Comparison of ENCODE assay signal across 1 cellular context in the genomic region with DNA sequence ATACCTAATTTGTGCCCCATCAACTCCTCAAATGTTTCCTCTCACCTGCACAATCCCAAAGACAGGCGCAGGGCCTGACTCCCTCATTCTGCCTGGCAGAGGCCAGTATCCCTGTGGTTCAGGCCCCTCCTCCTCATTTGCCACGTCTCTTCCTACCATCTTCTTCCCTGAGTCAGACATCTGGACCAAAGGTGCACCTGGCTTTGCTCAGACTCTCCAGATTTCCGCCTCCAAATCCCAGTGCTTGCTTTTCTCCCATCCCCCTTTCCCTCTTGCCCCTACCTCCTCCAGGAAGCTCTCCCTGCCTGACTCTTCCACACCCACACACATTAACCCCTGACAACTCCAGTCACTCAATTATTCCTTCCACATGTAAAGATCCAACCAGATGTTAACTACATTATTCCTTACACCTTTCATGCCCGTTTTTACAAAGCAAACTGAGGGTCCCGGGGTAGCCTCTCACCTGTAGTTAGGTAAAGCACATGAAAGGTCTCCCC.
TF ChIP-seq lines count a peak whose summit lies in the region.

No MANE protein-coding gene starts in this region.

TF ChIP-seq in HEK293, 187 proteins besides CTCF, POLR2A, EP300 and RAD21 (continued from another document):
- TF ChIP-seq PBX3 (CRISPR knock-in tag; IDR thresholded peaks at IDR 0.05), result no peak
- TF ChIP-seq TCF7L2 (IDR thresholded peaks at IDR 0.05; ENCODE audit: borderline replicate concordance, low read depth, low read length), result no peak
- no peak for TF ChIP-seq SCRT1 (tag by site-specific recombination; IDR thresholded peaks at IDR 0.05; ENCODE audit: borderline replicate concordance)
